Comparison of ENCODE assay signal across 9 cellular contexts in the genomic region with DNA sequence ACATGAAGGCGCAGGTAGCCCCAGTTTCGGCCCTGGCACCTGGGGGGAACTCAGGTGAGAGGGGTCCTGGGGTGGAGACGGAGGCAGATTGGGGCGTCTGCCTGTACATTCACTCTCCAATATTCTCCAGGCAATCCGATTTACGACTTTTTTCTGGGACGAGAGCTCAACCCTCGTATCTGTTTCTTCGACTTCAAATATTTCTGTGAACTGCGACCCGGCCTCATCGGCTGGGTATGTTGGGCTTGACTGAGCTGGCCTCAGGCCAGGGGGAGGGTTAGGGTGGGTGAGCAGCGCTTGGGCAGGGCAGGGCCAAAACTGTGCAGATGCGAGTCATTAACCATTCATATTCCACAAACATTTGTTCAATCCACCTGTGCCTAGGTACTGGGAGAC. TPM values are rescaled to one million over a fixed set of nuclear protein-coding genes. Genes with fewer than 3 reads are reported as not detected.
A peak's percentile ranks its signal among the peaks of the same experiment; 100 is the strongest.
DNase-seq lines count a peak whose midpoint lies in the region; ATAC-seq and TF ChIP-seq lines count a peak whose summit lies in the region.
"Had no signal": no experiment of that assay in that cellular context is flagged by ENCODE, and none has a peak within 500 bp of the region (broad histone marks: within the 10 kb centered on the region; RNA-seq: fewer than 3 reads in every experiment).

No MANE protein-coding gene starts in this region.

- H3K9me3 ChIP-seq in left ventricle myocardium inferior (replicated peaks) (no peaks in the 10 kb centered on the region), liver (ENCODE audit: control insufficient read depth in 4 of 4, low read length in 3 of 4) (no peaks in the 10 kb centered on the region)

- H3K36me3 ChIP-seq in left ventricle myocardium inferior (peaks cover 34% of the 10 kb centered on the region), liver (ENCODE audit: control insufficient read depth in 4 of 4, insufficient read depth in 3 of 4, low read depth in 1 of 4, low read length in 3 of 4) (peaks cover 0 to 10% (median 7%) of the 10 kb centered on the region in 4 donors)

- peak overlapping the region; percentile 88 for H3K4me3 Mint-ChIP-seq in activated naive CD8-positive, alpha-beta T cell treated with anti-CD3 and anti-CD28 coated beads for 36 hours

- H3K4me1 Mint-ChIP-seq in activated naive CD8-positive, alpha-beta T cell treated with anti-CD3 and anti-CD28 coated beads for 36 hours: peaks cover 46% of the 10 kb centered on the region

- H3K27me3 ChIP-seq in left ventricle myocardium inferior (ENCODE audit: low read depth) (no peaks in the 10 kb centered on the region), liver (ENCODE audit: control insufficient read depth in 4 of 4, insufficient read depth in 4 of 4, low read length in 3 of 4) (no peaks in the 10 kb centered on the region)

- intact Hi-C loops in left ventricle myocardium inferior (cut with micrococcal nuclease): no loop called here
- intact Hi-C loops in Right ventricle myocardium inferior (cut with DNase I): loop anchor here (5.0 kb wide), 1 partner anchor 149 kb away; a partner anchor contains a TSS

- no peaks in the 10 kb centered on the region for H3K9me3 Mint-ChIP-seq in activated naive CD8-positive, alpha-beta T cell treated with anti-CD3 and anti-CD28 coated beads for 36 hours

- peak overlapping the region; percentile 77 for H3K4me3 ChIP-seq in left ventricle myocardium inferior
- peak overlapping the region in 1 of 3 donors; percentile 55 for H3K4me3 ChIP-seq in liver (ENCODE audit: low read depth in 1 of 3, low read length in 3 of 3)

- H3K36me3 Mint-ChIP-seq in activated naive CD8-positive, alpha-beta T cell treated with anti-CD3 and anti-CD28 coated beads for 36 hours: peaks cover 21% of the 10 kb centered on the region

- TF ChIP-seq RAD21 in liver (IDR thresholded peaks at IDR 0.05): no peak

- ATAC-seq in Right ventricle myocardium inferior: no peak
- ATAC-seq in GM21717 (IDR thresholded peaks at IDR 0.05; ENCODE audit: unreplicated experiment): no peak
- ATAC-seq in GM19397 (IDR thresholded peaks at IDR 0.05; ENCODE audit: unreplicated experiment): no peak

- H3K4me1 ChIP-seq in left ventricle myocardium inferior (peaks cover 77% of the 10 kb centered on the region), liver (ENCODE audit: control insufficient read depth in 4 of 4, insufficient read depth in 4 of 4, low read length in 3 of 4) (peaks cover 26 to 69% (median 55%) of the 10 kb centered on the region in 4 donors)

- peak overlapping the region in 1 of 2 donors; percentile 46 for H3K9ac ChIP-seq in liver (ENCODE audit: low read depth in 1 of 2, low read length in 2 of 2)

- H3K27ac ChIP-seq in left ventricle myocardium inferior (replicated peaks): peak overlapping the region; percentile 84
- peak overlapping the region; percentile 83 to 87 for H3K27ac ChIP-seq in liver (ENCODE audit: low read depth in 1 of 2, low read length in 2 of 2)

- 20% methylated on average over 14 of the region's 14 CpGs for whole genome bisulfite sequencing in liver

- peaks cover 3% of the 10 kb centered on the region for H3K27me3 Mint-ChIP-seq in activated naive CD8-positive, alpha-beta T cell treated with anti-CD3 and anti-CD28 coated beads for 36 hours

- TF ChIP-seq CTCF in left ventricle myocardium inferior (IDR thresholded peaks at IDR 0.05; ENCODE audit: borderline replicate concordance): no peak
- no peak for TF ChIP-seq CTCF in liver (IDR thresholded peaks at IDR 0.05; ENCODE audit: low read depth, low read length, missing input control)

- DNase-seq in left ventricle myocardium inferior (no peak), Right ventricle myocardium inferior (ENCODE audit: missing footprints) (no peak), NCI-H345 (lab: John Stamatoyannopoulos, UW) (no peak), NCI-H510A (lab: John Stamatoyannopoulos, UW) (no peak)
- DNase-seq in activated naive CD8-positive, alpha-beta T cell treated with anti-CD3 and anti-CD28 coated beads for 36 hours: no peak
- DNase-seq: NCI-H524 treated with DMSO at 0.1 percent for 48 hours had no signal

- peak overlapping the region; percentile 82 for H3K27ac Mint-ChIP-seq in activated naive CD8-positive, alpha-beta T cell treated with anti-CD3 and anti-CD28 coated beads for 36 hours

TF ChIP-seq in liver, 16 proteins besides CTCF, POLR2A, EP300 and RAD21:
- TF ChIP-seq JUND (IDR thresholded peaks at IDR 0.05) (no peak), EGR1 (IDR thresholded peaks at IDR 0.05; ENCODE audit: low read depth in 2 of 2) (no peak), FOXA2 (IDR thresholded peaks at IDR 0.05) (no peak), HNF4A (conservative IDR thresholded peaks at IDR 0.05) (no peak), YY1 (IDR thresholded peaks at IDR 0.05) (no peak)
- TF ChIP-seq, protein P1, sequence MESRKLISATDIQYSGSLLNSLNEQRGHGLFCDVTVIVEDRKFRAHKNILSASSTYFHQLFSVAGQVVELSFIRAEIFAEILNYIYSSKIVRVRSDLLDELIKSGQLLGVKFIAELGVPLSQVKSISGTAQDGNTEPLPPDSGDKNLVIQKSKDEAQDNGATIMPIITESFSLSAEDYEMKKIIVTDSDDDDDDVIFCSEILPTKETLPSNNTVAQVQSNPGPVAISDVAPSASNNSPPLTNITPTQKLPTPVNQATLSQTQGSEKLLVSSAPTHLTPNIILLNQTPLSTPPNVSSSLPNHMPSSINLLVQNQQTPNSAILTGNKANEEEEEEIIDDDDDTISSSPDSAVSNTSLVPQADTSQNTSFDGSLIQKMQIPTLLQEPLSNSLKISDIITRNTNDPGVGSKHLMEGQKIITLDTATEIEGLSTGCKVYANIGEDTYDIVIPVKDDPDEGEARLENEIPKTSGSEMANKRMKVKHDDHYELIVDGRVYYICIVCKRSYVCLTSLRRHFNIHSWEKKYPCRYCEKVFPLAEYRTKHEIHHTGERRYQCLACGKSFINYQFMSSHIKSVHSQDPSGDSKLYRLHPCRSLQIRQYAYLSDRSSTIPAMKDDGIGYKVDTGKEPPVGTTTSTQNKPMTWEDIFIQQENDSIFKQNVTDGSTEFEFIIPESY (IDR thresholded peaks at IDR 0.05): no peak

RNA-seq across cellular contexts. Expression of a gene that starts 1.7 kb away (rescaled TPM):
- total RNA-seq in left ventricle myocardium inferior: 56.7 TPM
- 53.1 TPM for total RNA-seq in Right ventricle myocardium inferior
- 10 to 100 TPM; 12.3 to 14.7 TPM for total RNA-seq in activated naive CD8-positive, alpha-beta T cell treated with anti-CD3 and anti-CD28 coated beads for 36 hours
- 100 to 1,000 TPM in 1 of 2 donors, 10 to 100 TPM in 1; 69.4 to 337 TPM for total RNA-seq in liver
- 100 to 1,000 TPM in 1 of 2 donors, 10 to 100 TPM in 1; 39.0 to 109 TPM for polyA plus RNA-seq in liver

RNA-seq across cellular contexts. Expression of a gene that starts 4.1 kb away (rescaled TPM):
- 6.1 TPM for total RNA-seq in left ventricle myocardium inferior
- total RNA-seq in Right ventricle myocardium inferior: 5.8 TPM
- 10 to 100 TPM; 14.9 to 15.1 TPM for total RNA-seq in activated naive CD8-positive, alpha-beta T cell treated with anti-CD3 and anti-CD28 coated beads for 36 hours
- total RNA-seq in liver: 1 to 10 TPM; 2.2 to 4.9 TPM
- 10 to 100 TPM in 1 of 2 donors, 1 to 10 TPM in 1; 7.4 to 13.9 TPM for polyA plus RNA-seq in liver

RNA-seq across cellular contexts. Expression of a gene that starts 8.6 kb away (rescaled TPM):
- total RNA-seq in left ventricle myocardium inferior: 629 TPM
- total RNA-seq in Right ventricle myocardium inferior: 714 TPM
- 1,000 to 10,000 TPM; 1,087 to 1,097 TPM for total RNA-seq in activated naive CD8-positive, alpha-beta T cell treated with anti-CD3 and anti-CD28 coated beads for 36 hours
- 100 to 1,000 TPM; 199 to 332 TPM for total RNA-seq in liver
- 100 to 1,000 TPM; 393 to 535 TPM for polyA plus RNA-seq in liver

RNA-seq across cellular contexts. Expression of a gene that starts 8.8 kb away (rescaled TPM):
- total RNA-seq in left ventricle myocardium inferior (32.1 TPM), Right ventricle myocardium inferior (35.8 TPM), liver (10 to 100 TPM; 31.7 to 39.2 TPM)
- 100 to 1,000 TPM in 1 of 2 experiments, 10 to 100 TPM in 1; 99.9 to 100 TPM for total RNA-seq in activated naive CD8-positive, alpha-beta T cell treated with anti-CD3 and anti-CD28 coated beads for 36 hours
- 10 to 100 TPM; 31.1 to 47.2 TPM for polyA plus RNA-seq in liver

RNA-seq across cellular contexts. Expression of a gene that starts 17.3 kb away (rescaled TPM):
- total RNA-seq in left ventricle myocardium inferior (92.2 TPM), Right ventricle myocardium inferior (95.2 TPM), liver (100 to 1,000 TPM; 102 to 158 TPM)
- 100 to 1,000 TPM in 1 of 2 experiments, 10 to 100 TPM in 1; 88.0 to 108 TPM for total RNA-seq in activated naive CD8-positive, alpha-beta T cell treated with anti-CD3 and anti-CD28 coated beads for 36 hours
- polyA plus RNA-seq in liver: 10 to 100 TPM; 33.2 to 66.0 TPM
